In genomic region chr9:99129091-99129490, GRCh38 we compare ENCODE assay signal across 21 cellular contexts. TPM values are rescaled to one million over a fixed set of nuclear protein-coding genes. Genes with fewer than 3 reads are reported as not detected.
A peak's percentile ranks its signal among the peaks of the same experiment; 100 is the strongest.
DNase-seq lines count a peak whose midpoint lies in the region; ATAC-seq lines count a peak whose summit lies in the region.
"Had no signal": no experiment of that assay in that cellular context is flagged by ENCODE, and none has a peak within 500 bp of the region (broad histone marks: within the 10 kb centered on the region; RNA-seq: fewer than 3 reads in every experiment).

No MANE protein-coding gene starts in this region.

- H2BK5ac ChIP-seq in trophoblast cell (ENCODE audit: low read depth, low read length, poor library complexity) = no peak overlapping the region

- H3K27me3 ChIP-seq in trophoblast cell (ENCODE audit: insufficient read depth, low read length) = no peaks in the 10 kb centered on the region
- H3K27me3 ChIP-seq: vagina had no signal

- no peak overlapping the region for H3K4ac ChIP-seq in trophoblast cell (ENCODE audit: low read depth, low read length)

- peaks cover 0 to 2% of the 10 kb centered on the region in 2 experiments for H3K4me1 ChIP-seq in trophoblast cell (ENCODE audit: control insufficient read depth in 1 of 2, insufficient read depth in 2 of 2, low read length in 2 of 2)

- H3K79me1 ChIP-seq in trophoblast cell (ENCODE audit: low read length) = no peaks in the 10 kb centered on the region

- peaks cover 8% of the 10 kb centered on the region for H3K9me3 Mint-ChIP-seq in activated naive CD4-positive, alpha-beta T cell treated with anti-CD3 and anti-CD28 coated beads, Interleukin-2, amount 10 ng/mL, durations not matched to agents 7 days and 5 days
- H3K9me3 Mint-ChIP-seq in effector memory CD8-positive, alpha-beta T cell = no peaks in the 10 kb centered on the region
- peaks cover 6 to 8% of the 10 kb centered on the region in 2 donors for H3K9me3 Mint-ChIP-seq in stimulated activated naive CD8-positive, alpha-beta T cell treated with anti-CD3 and anti-CD28 coated beads, Interleukin-15, amount 100 ng/mL, for 72 hours

- no peaks in the 10 kb centered on the region for H3K79me2 ChIP-seq in trophoblast cell (ENCODE audit: control insufficient read depth, insufficient read depth, low read length, poor library complexity)

- no peak overlapping the region for H4K8ac ChIP-seq in trophoblast cell (ENCODE audit: low read depth, low read length)

- H3K9me3 ChIP-seq in trophoblast cell (ENCODE audit: insufficient read depth, low read depth, low read length) = no peaks in the 10 kb centered on the region
- H3K9me3 ChIP-seq: mucosa of descending colon, vagina had no signal

- peaks cover 5 to 8% of the 10 kb centered on the region in 2 experiments for H3K36me3 ChIP-seq in trophoblast cell (ENCODE audit: control insufficient read depth in 1 of 2, insufficient read depth in 2 of 2, low read length in 2 of 2)
- H3K36me3 ChIP-seq: vagina had no signal

- H3K4me2 ChIP-seq in trophoblast cell (ENCODE audit: low read length) = no peak overlapping the region

- ATAC-seq in effector memory CD8-positive, alpha-beta T cell (replicated peaks) = no peak
- ATAC-seq in stimulated activated naive CD8-positive, alpha-beta T cell treated with anti-CD3 and anti-CD28 coated beads, Interleukin-15, amount 100 ng/mL, for 72 hours = no peak
- ATAC-seq: mucosa of descending colon, sciatic nerve had no signal

- no peak for DNase-seq in activated naive CD4-positive, alpha-beta T cell treated with anti-CD3 and anti-CD28 coated beads, Interleukin-2, amount 10 ng/mL, durations not matched to agents 7 days and 5 days
- no peak for DNase-seq in activated naive CD4-positive, alpha-beta T cell treated with anti-CD3 and anti-CD28 coated beads, Interleukin-2, amount 50 U/mL, for 16 hours
- DNase-seq in OCI-M1 (lab: John Stamatoyannopoulos, UW) = peak; percentile 17
- no peak for DNase-seq in effector memory CD8-positive, alpha-beta T cell
- DNase-seq in stimulated activated naive CD8-positive, alpha-beta T cell treated with anti-CD3 and anti-CD28 coated beads, Interleukin-15, amount 100 ng/mL, for 72 hours = no peak
- DNase-seq in AML-193 (lab: John Stamatoyannopoulos, UW) = no peak
- no peak for DNase-seq in trophoblast cell
- no peak for DNase-seq in NCI-H345 (lab: John Stamatoyannopoulos, UW)
- DNase-seq: activated CD4-positive, CD25-positive, alpha-beta regulatory T cell; Calu3; foreskin melanocyte; GDM1; mucosa of descending colon; NCI-H1436 treated with DMSO at 0.1 percent for 48 hours; NCI-H446; NK-92 treated with Interleukin-12 subunit alpha and Interleukin-12 subunit beta, amount 100 ng/mL, for 24 hours; Right ventricle myocardium superior; stimulated activated CD4-positive, alpha-beta T cell treated with anti-CD3 and anti-CD28 coated beads, Interleukin-1b, Interleukin-23, amount 100 ng/mL, for 48 hours; substantia nigra had no signal

- H4K91ac ChIP-seq in trophoblast cell (ENCODE audit: low read depth, low read length) = no peak overlapping the region

- H3K14ac ChIP-seq in trophoblast cell (ENCODE audit: low read length) = no peak overlapping the region

- peak overlapping the region; percentile 50 for H3K27ac Mint-ChIP-seq in activated naive CD4-positive, alpha-beta T cell treated with anti-CD3 and anti-CD28 coated beads, Interleukin-2, amount 10 ng/mL, durations not matched to agents 7 days and 5 days
- peak overlapping the region; percentile 49 to 89 for H3K27ac Mint-ChIP-seq in effector memory CD8-positive, alpha-beta T cell
- peak overlapping the region in 1 of 2 donors; percentile 37 for H3K27ac Mint-ChIP-seq in stimulated activated naive CD8-positive, alpha-beta T cell treated with anti-CD3 and anti-CD28 coated beads, Interleukin-15, amount 100 ng/mL, for 72 hours

- H3K36me3 Mint-ChIP-seq in activated naive CD4-positive, alpha-beta T cell treated with anti-CD3 and anti-CD28 coated beads, Interleukin-2, amount 10 ng/mL, durations not matched to agents 7 days and 5 days = peaks cover 74% of the 10 kb centered on the region
- H3K36me3 Mint-ChIP-seq in effector memory CD8-positive, alpha-beta T cell (ENCODE audit: insufficient read depth) = peaks cover 41% of the 10 kb centered on the region

- no peak overlapping the region for H4K12ac ChIP-seq in trophoblast cell (ENCODE audit: low read depth, low read length)

- H2AFZ ChIP-seq in trophoblast cell (ENCODE audit: insufficient read depth, low read length, poor library complexity) = no peak overlapping the region

- whole genome bisulfite sequencing in trophoblast cell (ENCODE audit: extremely low coverage, insufficient coverage, insufficient read length) = no CpG with 5 or more reads among the region's 1 CpG

- H3K4me3 ChIP-seq in trophoblast cell (ENCODE audit: low read depth, low read length) = no peak overlapping the region
- H3K4me3 ChIP-seq: mucosa of descending colon, vagina had no signal

- H3K4me1 Mint-ChIP-seq in activated naive CD4-positive, alpha-beta T cell treated with anti-CD3 and anti-CD28 coated beads, Interleukin-2, amount 10 ng/mL, durations not matched to agents 7 days and 5 days = peaks cover 78% of the 10 kb centered on the region
- peaks cover 54 to 76% of the 10 kb centered on the region in 2 donors for H3K4me1 Mint-ChIP-seq in effector memory CD8-positive, alpha-beta T cell (ENCODE audit: low read depth in 2 of 2)
- H3K4me1 Mint-ChIP-seq in stimulated activated naive CD8-positive, alpha-beta T cell treated with anti-CD3 and anti-CD28 coated beads, Interleukin-15, amount 100 ng/mL, for 72 hours = peaks cover 89% of the 10 kb centered on the region

- no peak overlapping the region for H2BK12ac ChIP-seq in trophoblast cell (ENCODE audit: low read length)

- H3K4me3 Mint-ChIP-seq in activated naive CD4-positive, alpha-beta T cell treated with anti-CD3 and anti-CD28 coated beads, Interleukin-2, amount 10 ng/mL, durations not matched to agents 7 days and 5 days = no peak overlapping the region
- peak overlapping the region in 1 of 2 donors; percentile 52 for H3K4me3 Mint-ChIP-seq in effector memory CD8-positive, alpha-beta T cell
- peak overlapping the region; percentile 10 to 40 for H3K4me3 Mint-ChIP-seq in stimulated activated naive CD8-positive, alpha-beta T cell treated with anti-CD3 and anti-CD28 coated beads, Interleukin-15, amount 100 ng/mL, for 72 hours

- H2BK120ac ChIP-seq in trophoblast cell (ENCODE audit: insufficient read depth, low read length, poor library complexity) = no peak overlapping the region

- CTCF ChIA-PET in activated naive CD4-positive, alpha-beta T cell treated with anti-CD3 and anti-CD28 coated beads, Interleukin-2, amount 10 ng/mL, durations not matched to agents 7 days and 5 days (lab: Charles Lee) = interaction anchor here (2.0 kb wide), 1 partner anchor 11 kb away, joined by 4 read pairs; no protein-coding TSS in a partner anchor

- H3K27me3 Mint-ChIP-seq in activated naive CD4-positive, alpha-beta T cell treated with anti-CD3 and anti-CD28 coated beads, Interleukin-2, amount 10 ng/mL, durations not matched to agents 7 days and 5 days = no peaks in the 10 kb centered on the region
- H3K27me3 Mint-ChIP-seq in effector memory CD8-positive, alpha-beta T cell = no peaks in the 10 kb centered on the region
- H3K27me3 Mint-ChIP-seq in stimulated activated naive CD8-positive, alpha-beta T cell treated with anti-CD3 and anti-CD28 coated beads, Interleukin-15, amount 100 ng/mL, for 72 hours = no peaks in the 10 kb centered on the region

- H3K9ac ChIP-seq in trophoblast cell (ENCODE audit: low read length) = no peak overlapping the region

- H3K18ac ChIP-seq in trophoblast cell (ENCODE audit: low read length) = no peak overlapping the region

- no peak overlapping the region for H3K27ac ChIP-seq in trophoblast cell (ENCODE audit: low read depth, low read length)
- H3K27ac ChIP-seq: vagina had no signal

- no peak overlapping the region for H2AK5ac ChIP-seq in trophoblast cell (ENCODE audit: low read length)

- no peak overlapping the region for H3K23ac ChIP-seq in trophoblast cell (ENCODE audit: low read length)

RNA-seq across cellular contexts. Expression of gene TGFBR1, which starts 24.2 kb away (rescaled TPM):
- polyA plus RNA-seq in trophoblast cell (2013) = 38.6 and 40.3 TPM in 2 replicates
